16 cellular contexts compared by ENCODE assay signal in the genomic region with DNA sequence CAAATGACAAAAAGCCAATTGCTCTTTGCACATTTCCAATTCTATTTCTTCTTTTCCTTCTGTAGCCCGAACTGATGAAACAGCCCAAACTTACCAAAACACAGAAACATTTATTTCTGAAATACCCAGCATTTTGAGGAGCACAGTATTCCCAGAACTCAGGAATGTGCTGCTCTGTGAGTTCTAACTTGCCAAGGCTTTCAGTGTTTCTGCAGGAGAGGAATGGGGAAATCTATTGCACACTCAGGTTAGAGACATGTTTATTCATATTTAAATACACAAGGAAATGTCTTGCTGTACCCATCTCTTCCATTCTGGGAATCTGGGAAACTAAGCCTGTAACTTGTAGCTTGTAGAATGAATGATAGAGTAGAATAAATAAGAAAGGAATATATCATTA. TPM values are rescaled to one million over a fixed set of nuclear protein-coding genes. Genes with fewer than 3 reads are reported as not detected.
DNase-seq lines count a peak whose midpoint lies in the region; ATAC-seq and TF ChIP-seq lines count a peak whose summit lies in the region.
"Had no signal": no experiment of that assay in that cellular context is flagged by ENCODE, and none has a peak within 500 bp of the region (broad histone marks: within the 10 kb centered on the region; RNA-seq: fewer than 3 reads in every experiment).

No MANE protein-coding gene starts in this region.

- no peaks in the 10 kb centered on the region for H3K9me3 ChIP-seq in adipocyte (ENCODE audit: control insufficient read depth, low read length)
- H3K9me3 ChIP-seq: A549, BLaER1, Caco-2 had no signal

- no peaks in the 10 kb centered on the region for H3K36me3 ChIP-seq in adipocyte (ENCODE audit: control insufficient read depth, insufficient read depth, low read length, severe bottlenecking)
- H3K36me3 ChIP-seq: BLaER1 had no signal

- H3K9ac ChIP-seq in adipocyte (ENCODE audit: low read length): peak overlapping the region; percentile 42
- H3K9ac ChIP-seq: BLaER1 had no signal

- H3K4me3 ChIP-seq in adipocyte (ENCODE audit: low read length): no peak overlapping the region
- H3K4me3 ChIP-seq: A549, BLaER1 had no signal

- peak overlapping the region; percentile 61 for H3K27ac ChIP-seq in epithelial cell of prostate
- peak overlapping the region; percentile 5 for H3K27ac ChIP-seq in foreskin keratinocyte
- H3K27ac ChIP-seq: A549, BLaER1 had no signal

- no peak for TF ChIP-seq CTCF in foreskin keratinocyte (conservative IDR thresholded peaks at IDR 0.05)

- DNase-seq in adipocyte (ENCODE audit: low read depth): peak; percentile 49
- no peak for DNase-seq in epithelial cell of prostate (ENCODE audit: low read depth, low spot score)
- DNase-seq in foreskin keratinocyte: peak; percentile 66 to 83
- no peak for DNase-seq in AML-193 (lab: John Stamatoyannopoulos, UW)
- DNase-seq in kidney tubule cell (ENCODE audit: low spot score): no peak
- DNase-seq: Caco-2; CD8-positive, alpha-beta memory T cell; DND-41; GDM1; HCEC 1CT; IMR-90 had no signal

- H3K27me3 ChIP-seq in adipocyte (replicated peaks; ENCODE audit: control insufficient read depth, insufficient read depth, low read length) (no peaks in the 10 kb centered on the region), foreskin keratinocyte (no peaks in the 10 kb centered on the region)
- H3K27me3 ChIP-seq: BLaER1 had no signal

- ATAC-seq in foreskin keratinocyte: peak; percentile 40
- no peak for ATAC-seq in GM21786 (IDR thresholded peaks at IDR 0.05; ENCODE audit: unreplicated experiment)
- ATAC-seq: A549 had no signal

- H3K4me1 ChIP-seq in adipocyte (ENCODE audit: control insufficient read depth, insufficient read depth, low read length): peaks cover 41% of the 10 kb centered on the region
- H3K4me1 ChIP-seq in foreskin keratinocyte: peaks cover 12% of the 10 kb centered on the region
- H3K4me1 ChIP-seq: A549, BLaER1, Caco-2 had no signal

RNA-seq across cellular contexts. Expression of gene TMPRSS11D, which starts 10.7 kb away (rescaled TPM):
- 0.17 and 0.99 TPM in 2 replicates for total RNA-seq in foreskin keratinocyte
- polyA plus RNA-seq in foreskin keratinocyte: 0.20 and 0.54 TPM in 2 replicates
- total RNA-seq: Caco-2; CD8-positive, alpha-beta memory T cell; HT-29; IMR-90 had no signal
- polyA plus RNA-seq: A549; AG04450; CD8-positive, alpha-beta memory T cell; IMR-90 had no signal

Comparison
In these comparisons a context has a peak if more than half of its experiments do, and no peak if none do; other contexts are left out.
1. DNase-seq: peak in adipocyte (single experiment) and foreskin keratinocyte (2 of 2); none in epithelial cell of prostate (single experiment), AML-193 (0 of 2) and kidney tubule cell (single experiment).